12 cellular contexts compared by ENCODE assay signal in genomic region chr10:11719496-11719895, GRCh38.
"Had no signal": no experiment of that assay in that cellular context is flagged by ENCODE, and none has a peak within 500 bp of the region (broad histone marks: within the 10 kb centered on the region; RNA-seq: fewer than 3 reads in every experiment).

No MANE protein-coding gene starts in this region.

- ATAC-seq: activated naive CD4-positive, alpha-beta T cell treated with anti-CD3 and anti-CD28 coated beads, Interleukin-2, amount 50 U/mL, for 72 hours; activated T-cell treated with anti-CD3 and anti-CD28 coated beads, Interleukin-2, amount 50 U/mL, for 4 hours; gastroesophageal sphincter; stimulated activated effector memory CD8-positive, alpha-beta T cell treated with anti-CD3 and anti-CD28 coated beads, Interleukin-12 subunit alpha, Interleukin-12 subunit beta, amount 100 ng/mL, for 72 hours had no signal

- H3K27ac ChIP-seq: gastroesophageal sphincter, parathyroid adenoma, tibial artery had no signal

- H3K9me3 ChIP-seq: tibial artery had no signal

- H3K4me1 Mint-ChIP-seq: stimulated activated effector memory CD8-positive, alpha-beta T cell treated with anti-CD3 and anti-CD28 coated beads, Interleukin-12 subunit alpha, Interleukin-12 subunit beta, amount 100 ng/mL, for 72 hours had no signal

- H3K9me3 Mint-ChIP-seq: stimulated activated effector memory CD8-positive, alpha-beta T cell treated with anti-CD3 and anti-CD28 coated beads, Interleukin-12 subunit alpha, Interleukin-12 subunit beta, amount 100 ng/mL, for 72 hours had no signal

- H3K36me3 ChIP-seq: gastroesophageal sphincter, tibial artery had no signal

- H3K79me2 ChIP-seq: parathyroid adenoma had no signal

- H3K36me3 Mint-ChIP-seq: naive B cell; stimulated activated effector memory CD8-positive, alpha-beta T cell treated with anti-CD3 and anti-CD28 coated beads, Interleukin-12 subunit alpha, Interleukin-12 subunit beta, amount 100 ng/mL, for 72 hours had no signal

- H3K4me1 ChIP-seq: gastroesophageal sphincter, parathyroid adenoma, tibial artery had no signal

- H3K27me3 ChIP-seq: gastroesophageal sphincter had no signal

- H3K4me3 ChIP-seq: gastroesophageal sphincter, skin epidermis, tibial artery had no signal

- DNase-seq: activated CD4-positive, CD25-positive, alpha-beta regulatory T cell treated with anti-CD3 and anti-CD28 coated beads, Interleukin-2, amount 50 U/mL, for 72 hours; activated effector memory CD4-positive, alpha-beta T cell treated with anti-CD3 and anti-CD28 coated beads, Interleukin-2, amount 50 U/mL, for 16 hours; activated T-cell treated with anti-CD3 and anti-CD28 coated beads, Interleukin-2, amount 50 U/mL, for 4 hours; islet precursor cell; naive B cell; SW 1271; tibial artery had no signal

- H3K27me3 Mint-ChIP-seq: naive B cell had no signal

- H2AFZ ChIP-seq: parathyroid adenoma had no signal

- H3K27ac Mint-ChIP-seq: activated naive CD4-positive, alpha-beta T cell treated with anti-CD3 and anti-CD28 coated beads, Interleukin-2, amount 50 U/mL, for 72 hours; stimulated activated effector memory CD8-positive, alpha-beta T cell treated with anti-CD3 and anti-CD28 coated beads, Interleukin-12 subunit alpha, Interleukin-12 subunit beta, amount 100 ng/mL, for 72 hours had no signal

- H3K4me3 Mint-ChIP-seq: activated T-cell treated with anti-CD3 and anti-CD28 coated beads, Interleukin-2, amount 50 U/mL, for 4 hours; stimulated activated effector memory CD8-positive, alpha-beta T cell treated with anti-CD3 and anti-CD28 coated beads, Interleukin-12 subunit alpha, Interleukin-12 subunit beta, amount 100 ng/mL, for 72 hours had no signal
